9 cellular contexts compared by ENCODE assay signal in genomic region chr12:123902821-123903220, GRCh38.
"Had no signal": no experiment of that assay in that cellular context is flagged by ENCODE, and none has a peak within 500 bp of the region (broad histone marks: within the 10 kb centered on the region; RNA-seq: fewer than 3 reads in every experiment).

No MANE protein-coding gene starts in this region.

- H3K27ac Mint-ChIP-seq: H9, HFFc6 had no signal

- H3K36me3 Mint-ChIP-seq: IgD-negative memory B cell had no signal

- H3K27ac ChIP-seq: GM23248, HL-60 had no signal

- H3K4me3 ChIP-seq: GM23248 had no signal

- DNase-seq: GM23248, GOT3, H9, HFFc6, KBM-7 had no signal

- H2AFZ ChIP-seq: GM23248 had no signal

- H3K9ac ChIP-seq: GM23248 had no signal

- H3K4me3 Mint-ChIP-seq: H9, HFFc6, IgD-negative memory B cell had no signal

- ATAC-seq: HCT116, HepG2 had no signal

- H3K9me3 Mint-ChIP-seq: IgD-negative memory B cell had no signal
